Comparison of ENCODE assay signal across 1 cellular context in the genomic region with DNA sequence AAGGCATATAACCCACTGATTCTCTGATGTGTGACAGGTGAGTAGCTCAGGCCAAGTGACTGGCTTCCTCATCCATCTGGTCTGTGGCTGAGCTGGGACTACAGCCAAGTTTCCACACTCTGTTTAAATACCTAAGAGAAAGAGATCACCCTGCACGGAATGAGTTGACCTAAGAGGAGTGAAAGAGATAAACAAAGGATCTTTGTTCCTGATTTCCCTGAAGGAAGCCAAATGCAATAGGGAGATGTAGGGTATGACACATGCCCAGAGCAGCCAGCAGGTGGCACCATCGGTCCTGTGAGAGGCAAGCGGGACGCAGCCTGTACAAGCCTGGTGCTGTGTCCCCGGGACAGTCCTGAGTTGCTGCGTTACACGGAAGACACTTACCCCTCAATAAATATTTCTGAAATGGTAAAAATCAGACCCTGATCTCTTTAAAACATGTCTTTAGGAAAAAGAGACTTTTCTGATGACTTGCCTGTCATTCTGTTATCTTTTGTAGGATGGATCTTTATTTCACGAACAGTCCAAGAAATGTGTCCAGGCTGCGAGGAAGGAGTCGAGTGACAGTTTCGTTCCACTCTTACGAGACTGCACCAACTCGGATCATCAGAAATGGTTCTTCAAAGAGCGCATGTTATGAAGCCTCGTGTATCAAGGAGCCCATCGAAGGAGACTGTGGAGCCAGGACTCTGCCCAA.
TF ChIP-seq lines count a peak whose summit lies in the region.

No MANE protein-coding gene starts in this region.

TF ChIP-seq in K562, 482 proteins besides CTCF, POLR2A, EP300 and RAD21 (continued from another document and continues in another):
- TF ChIP-seq YY1 (IDR thresholded peaks at IDR 0.05; ENCODE audit: borderline replicate concordance in 1 of 3, control insufficient read depth in 1 of 3, extremely low read depth in 1 of 3, insufficient read depth in 3 of 3, insufficient read length in 1 of 3, insufficient replicate concordance in 2 of 3, low read depth in 1 of 3, low read length in 2 of 3), result peak in 1 of 3 experiments; percentile 16
- TF ChIP-seq GATA2 (CRISPR knock-in tag; IDR thresholded peaks at IDR 0.05), result no peak
- TF ChIP-seq, protein P1, sequence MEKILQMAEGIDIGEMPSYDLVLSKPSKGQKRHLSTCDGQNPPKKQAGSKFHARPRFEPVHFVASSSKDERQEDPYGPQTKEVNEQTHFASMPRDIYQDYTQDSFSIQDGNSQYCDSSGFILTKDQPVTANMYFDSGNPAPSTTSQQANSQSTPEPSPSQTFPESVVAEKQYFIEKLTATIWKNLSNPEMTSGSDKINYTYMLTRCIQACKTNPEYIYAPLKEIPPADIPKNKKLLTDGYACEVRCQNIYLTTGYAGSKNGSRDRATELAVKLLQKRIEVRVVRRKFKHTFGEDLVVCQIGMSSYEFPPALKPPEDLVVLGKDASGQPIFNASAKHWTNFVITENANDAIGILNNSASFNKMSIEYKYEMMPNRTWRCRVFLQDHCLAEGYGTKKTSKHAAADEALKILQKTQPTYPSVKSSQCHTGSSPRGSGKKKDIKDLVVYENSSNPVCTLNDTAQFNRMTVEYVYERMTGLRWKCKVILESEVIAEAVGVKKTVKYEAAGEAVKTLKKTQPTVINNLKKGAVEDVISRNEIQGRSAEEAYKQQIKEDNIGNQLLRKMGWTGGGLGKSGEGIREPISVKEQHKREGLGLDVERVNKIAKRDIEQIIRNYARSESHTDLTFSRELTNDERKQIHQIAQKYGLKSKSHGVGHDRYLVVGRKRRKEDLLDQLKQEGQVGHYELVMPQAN (IDR thresholded peaks at IDR 0.05; ENCODE audit: borderline replicate concordance), result no peak
- TF ChIP-seq, protein P2, sequence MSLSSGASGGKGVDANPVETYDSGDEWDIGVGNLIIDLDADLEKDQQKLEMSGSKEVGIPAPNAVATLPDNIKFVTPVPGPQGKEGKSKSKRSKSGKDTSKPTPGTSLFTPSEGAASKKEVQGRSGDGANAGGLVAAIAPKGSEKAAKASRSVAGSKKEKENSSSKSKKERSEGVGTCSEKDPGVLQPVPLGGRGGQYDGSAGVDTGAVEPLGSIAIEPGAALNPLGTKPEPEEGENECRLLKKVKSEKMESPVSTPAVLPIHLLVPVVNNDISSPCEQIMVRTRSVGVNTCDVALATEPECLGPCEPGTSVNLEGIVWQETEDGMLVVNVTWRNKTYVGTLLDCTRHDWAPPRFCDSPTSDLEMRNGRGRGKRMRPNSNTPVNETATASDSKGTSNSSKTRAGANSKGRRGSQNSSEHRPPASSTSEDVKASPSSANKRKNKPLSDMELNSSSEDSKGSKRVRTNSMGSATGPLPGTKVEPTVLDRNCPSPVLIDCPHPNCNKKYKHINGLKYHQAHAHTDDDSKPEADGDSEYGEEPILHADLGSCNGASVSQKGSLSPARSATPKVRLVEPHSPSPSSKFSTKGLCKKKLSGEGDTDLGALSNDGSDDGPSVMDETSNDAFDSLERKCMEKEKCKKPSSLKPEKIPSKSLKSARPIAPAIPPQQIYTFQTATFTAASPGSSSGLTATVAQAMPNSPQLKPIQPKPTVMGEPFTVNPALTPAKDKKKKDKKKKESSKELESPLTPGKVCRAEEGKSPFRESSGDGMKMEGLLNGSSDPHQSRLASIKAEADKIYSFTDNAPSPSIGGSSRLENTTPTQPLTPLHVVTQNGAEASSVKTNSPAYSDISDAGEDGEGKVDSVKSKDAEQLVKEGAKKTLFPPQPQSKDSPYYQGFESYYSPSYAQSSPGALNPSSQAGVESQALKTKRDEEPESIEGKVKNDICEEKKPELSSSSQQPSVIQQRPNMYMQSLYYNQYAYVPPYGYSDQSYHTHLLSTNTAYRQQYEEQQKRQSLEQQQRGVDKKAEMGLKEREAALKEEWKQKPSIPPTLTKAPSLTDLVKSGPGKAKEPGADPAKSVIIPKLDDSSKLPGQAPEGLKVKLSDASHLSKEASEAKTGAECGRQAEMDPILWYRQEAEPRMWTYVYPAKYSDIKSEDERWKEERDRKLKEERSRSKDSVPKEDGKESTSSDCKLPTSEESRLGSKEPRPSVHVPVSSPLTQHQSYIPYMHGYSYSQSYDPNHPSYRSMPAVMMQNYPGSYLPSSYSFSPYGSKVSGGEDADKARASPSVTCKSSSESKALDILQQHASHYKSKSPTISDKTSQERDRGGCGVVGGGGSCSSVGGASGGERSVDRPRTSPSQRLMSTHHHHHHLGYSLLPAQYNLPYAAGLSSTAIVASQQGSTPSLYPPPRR (CRISPR knock-in tag; IDR thresholded peaks at IDR 0.05; ENCODE audit: borderline replicate concordance), result no peak
- no peak for TF ChIP-seq MTF1 (CRISPR knock-in tag; IDR thresholded peaks at IDR 0.05; ENCODE audit: borderline replicate concordance)
- TF ChIP-seq SMARCE1 (IDR thresholded peaks at IDR 0.05), result no peak; the same call in 1 of the 2 replicates
- TF ChIP-seq, protein P3, sequence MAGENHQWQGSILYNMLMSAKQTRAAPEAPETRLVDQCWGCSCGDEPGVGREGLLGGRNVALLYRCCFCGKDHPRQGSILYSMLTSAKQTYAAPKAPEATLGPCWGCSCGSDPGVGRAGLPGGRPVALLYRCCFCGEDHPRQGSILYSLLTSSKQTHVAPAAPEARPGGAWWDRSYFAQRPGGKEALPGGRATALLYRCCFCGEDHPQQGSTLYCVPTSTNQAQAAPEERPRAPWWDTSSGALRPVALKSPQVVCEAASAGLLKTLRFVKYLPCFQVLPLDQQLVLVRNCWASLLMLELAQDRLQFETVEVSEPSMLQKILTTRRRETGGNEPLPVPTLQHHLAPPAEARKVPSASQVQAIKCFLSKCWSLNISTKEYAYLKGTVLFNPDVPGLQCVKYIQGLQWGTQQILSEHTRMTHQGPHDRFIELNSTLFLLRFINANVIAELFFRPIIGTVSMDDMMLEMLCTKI (IDR thresholded peaks at IDR 0.05; ENCODE audit: partially characterized antibody), result no peak
- TF ChIP-seq, protein P4, sequence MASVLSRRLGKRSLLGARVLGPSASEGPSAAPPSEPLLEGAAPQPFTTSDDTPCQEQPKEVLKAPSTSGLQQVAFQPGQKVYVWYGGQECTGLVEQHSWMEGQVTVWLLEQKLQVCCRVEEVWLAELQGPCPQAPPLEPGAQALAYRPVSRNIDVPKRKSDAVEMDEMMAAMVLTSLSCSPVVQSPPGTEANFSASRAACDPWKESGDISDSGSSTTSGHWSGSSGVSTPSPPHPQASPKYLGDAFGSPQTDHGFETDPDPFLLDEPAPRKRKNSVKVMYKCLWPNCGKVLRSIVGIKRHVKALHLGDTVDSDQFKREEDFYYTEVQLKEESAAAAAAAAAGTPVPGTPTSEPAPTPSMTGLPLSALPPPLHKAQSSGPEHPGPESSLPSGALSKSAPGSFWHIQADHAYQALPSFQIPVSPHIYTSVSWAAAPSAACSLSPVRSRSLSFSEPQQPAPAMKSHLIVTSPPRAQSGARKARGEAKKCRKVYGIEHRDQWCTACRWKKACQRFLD (CRISPR knock-in tag; IDR thresholded peaks at IDR 0.05), result 0 out of 2 replicates have a peak, but pooled peaks have one; percentile 30
- TF ChIP-seq, protein P5, sequence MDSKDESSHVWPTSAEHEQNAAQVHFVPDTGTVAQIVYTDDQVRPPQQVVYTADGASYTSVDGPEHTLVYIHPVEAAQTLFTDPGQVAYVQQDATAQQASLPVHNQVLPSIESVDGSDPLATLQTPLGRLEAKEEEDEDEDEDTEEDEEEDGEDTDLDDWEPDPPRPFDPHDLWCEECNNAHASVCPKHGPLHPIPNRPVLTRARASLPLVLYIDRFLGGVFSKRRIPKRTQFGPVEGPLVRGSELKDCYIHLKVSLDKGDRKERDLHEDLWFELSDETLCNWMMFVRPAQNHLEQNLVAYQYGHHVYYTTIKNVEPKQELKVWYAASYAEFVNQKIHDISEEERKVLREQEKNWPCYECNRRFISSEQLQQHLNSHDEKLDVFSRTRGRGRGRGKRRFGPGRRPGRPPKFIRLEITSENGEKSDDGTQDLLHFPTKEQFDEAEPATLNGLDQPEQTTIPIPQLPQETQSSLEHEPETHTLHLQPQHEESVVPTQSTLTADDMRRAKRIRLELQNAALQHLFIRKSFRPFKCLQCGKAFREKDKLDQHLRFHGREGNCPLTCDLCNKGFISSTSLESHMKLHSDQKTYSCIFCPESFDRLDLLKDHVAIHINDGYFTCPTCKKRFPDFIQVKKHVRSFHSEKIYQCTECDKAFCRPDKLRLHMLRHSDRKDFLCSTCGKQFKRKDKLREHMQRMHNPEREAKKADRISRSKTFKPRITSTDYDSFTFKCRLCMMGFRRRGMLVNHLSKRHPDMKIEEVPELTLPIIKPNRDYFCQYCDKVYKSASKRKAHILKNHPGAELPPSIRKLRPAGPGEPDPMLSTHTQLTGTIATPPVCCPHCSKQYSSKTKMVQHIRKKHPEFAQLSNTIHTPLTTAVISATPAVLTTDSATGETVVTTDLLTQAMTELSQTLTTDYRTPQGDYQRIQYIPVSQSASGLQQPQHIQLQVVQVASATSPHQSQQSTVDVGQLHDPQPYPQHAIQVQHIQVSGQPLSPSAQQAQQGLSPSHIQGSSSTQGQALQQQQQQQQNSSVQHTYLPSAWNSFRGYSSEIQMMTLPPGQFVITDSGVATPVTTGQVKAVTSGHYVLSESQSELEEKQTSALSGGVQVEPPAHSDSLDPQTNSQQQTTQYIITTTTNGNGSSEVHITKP (IDR thresholded peaks at IDR 0.05; ENCODE audit: partially characterized antibody), result peak; percentile 58
- TF ChIP-seq LARP7 (IDR thresholded peaks at IDR 0.05), result no peak
- TF ChIP-seq ZNF121 (CRISPR knock-in tag; conservative IDR thresholded peaks at IDR 0.05), result no peak
- no peak for TF ChIP-seq ESRRB (CRISPR knock-in tag; IDR thresholded peaks at IDR 0.05; ENCODE audit: borderline replicate concordance)
- no peak for TF ChIP-seq ZNF3 (CRISPR knock-in tag; IDR thresholded peaks at IDR 0.05)
- no peak for TF ChIP-seq SRSF1 (IDR thresholded peaks at IDR 0.05; ENCODE audit: low read depth, low read length)
- no peak for TF ChIP-seq EGR1 (conservative IDR thresholded peaks at IDR 0.05)
- TF ChIP-seq ILF3 (IDR thresholded peaks at IDR 0.05; ENCODE audit: borderline replicate concordance), result no peak
- TF ChIP-seq, protein P6, sequence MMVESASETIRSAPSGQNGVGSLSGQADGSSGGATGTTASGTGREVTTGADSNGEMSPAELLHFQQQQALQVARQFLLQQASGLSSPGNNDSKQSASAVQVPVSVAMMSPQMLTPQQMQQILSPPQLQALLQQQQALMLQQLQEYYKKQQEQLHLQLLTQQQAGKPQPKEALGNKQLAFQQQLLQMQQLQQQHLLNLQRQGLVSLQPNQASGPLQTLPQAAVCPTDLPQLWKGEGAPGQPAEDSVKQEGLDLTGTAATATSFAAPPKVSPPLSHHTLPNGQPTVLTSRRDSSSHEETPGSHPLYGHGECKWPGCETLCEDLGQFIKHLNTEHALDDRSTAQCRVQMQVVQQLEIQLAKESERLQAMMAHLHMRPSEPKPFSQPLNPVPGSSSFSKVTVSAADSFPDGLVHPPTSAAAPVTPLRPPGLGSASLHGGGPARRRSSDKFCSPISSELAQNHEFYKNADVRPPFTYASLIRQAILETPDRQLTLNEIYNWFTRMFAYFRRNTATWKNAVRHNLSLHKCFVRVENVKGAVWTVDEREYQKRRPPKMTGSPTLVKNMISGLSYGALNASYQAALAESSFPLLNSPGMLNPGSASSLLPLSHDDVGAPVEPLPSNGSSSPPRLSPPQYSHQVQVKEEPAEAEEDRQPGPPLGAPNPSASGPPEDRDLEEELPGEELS (CRISPR knock-in tag; IDR thresholded peaks at IDR 0.05; ENCODE audit: borderline replicate concordance), result no peak
- TF ChIP-seq GTF2A2 (tag; IDR thresholded peaks at IDR 0.05), result no peak
- TF ChIP-seq RHOXF2B (CRISPR knock-in tag; conservative IDR thresholded peaks at IDR 0.05), result no peak
- TF ChIP-seq NCOA2 (IDR thresholded peaks at IDR 0.05; ENCODE audit: partially characterized antibody in 2 of 2), result no peak
- TF ChIP-seq KAT8 (IDR thresholded peaks at IDR 0.05; ENCODE audit: low read depth), result no peak
- TF ChIP-seq SAP30 (IDR thresholded peaks at IDR 0.05; ENCODE audit: borderline replicate concordance, insufficient read depth, low read depth, low read length, poor library complexity, severe bottlenecking), result no peak
- TF ChIP-seq TBL1XR1 (IDR thresholded peaks at IDR 0.05; ENCODE audit: low read length in 2 of 2), result 0 out of 4 replicates have a peak, but pooled peaks of 1 of the 2 experiments have one; percentile 20
- TF ChIP-seq, protein P7, sequence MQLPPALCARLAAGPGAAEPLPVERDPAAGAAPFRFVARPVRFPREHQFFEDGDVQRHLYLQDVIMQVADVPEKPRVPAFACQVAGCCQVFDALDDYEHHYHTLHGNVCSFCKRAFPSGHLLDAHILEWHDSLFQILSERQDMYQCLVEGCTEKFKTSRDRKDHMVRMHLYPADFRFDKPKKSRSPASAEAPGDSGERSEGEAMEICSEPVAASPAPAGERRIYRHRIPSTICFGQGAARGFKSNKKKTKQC (CRISPR knock-in tag; IDR thresholded peaks at IDR 0.05), result no peak
- TF ChIP-seq, protein P8, sequence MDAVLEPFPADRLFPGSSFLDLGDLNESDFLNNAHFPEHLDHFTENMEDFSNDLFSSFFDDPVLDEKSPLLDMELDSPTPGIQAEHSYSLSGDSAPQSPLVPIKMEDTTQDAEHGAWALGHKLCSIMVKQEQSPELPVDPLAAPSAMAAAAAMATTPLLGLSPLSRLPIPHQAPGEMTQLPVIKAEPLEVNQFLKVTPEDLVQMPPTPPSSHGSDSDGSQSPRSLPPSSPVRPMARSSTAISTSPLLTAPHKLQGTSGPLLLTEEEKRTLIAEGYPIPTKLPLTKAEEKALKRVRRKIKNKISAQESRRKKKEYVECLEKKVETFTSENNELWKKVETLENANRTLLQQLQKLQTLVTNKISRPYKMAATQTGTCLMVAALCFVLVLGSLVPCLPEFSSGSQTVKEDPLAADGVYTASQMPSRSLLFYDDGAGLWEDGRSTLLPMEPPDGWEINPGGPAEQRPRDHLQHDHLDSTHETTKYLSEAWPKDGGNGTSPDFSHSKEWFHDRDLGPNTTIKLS (IDR thresholded peaks at IDR 0.05; ENCODE audit: borderline replicate concordance, low read depth), result no peak
- TF ChIP-seq ZNF444 (CRISPR knock-in tag; IDR thresholded peaks at IDR 0.05), result no peak
- no peak for TF ChIP-seq ZSCAN32 (CRISPR knock-in tag; IDR thresholded peaks at IDR 0.05)
- no peak for TF ChIP-seq ZNF324 (CRISPR knock-in tag; IDR thresholded peaks at IDR 0.05)
- no peak for TF ChIP-seq ZNF696 (CRISPR knock-in tag; conservative IDR thresholded peaks at IDR 0.05)
- no peak for TF ChIP-seq ZNF589 (CRISPR knock-in tag; IDR thresholded peaks at IDR 0.05; ENCODE audit: low read depth)
- no peak for TF ChIP-seq MCM2 (IDR thresholded peaks at IDR 0.05; ENCODE audit: low read depth)
- TF ChIP-seq RBM25 (IDR thresholded peaks at IDR 0.05; ENCODE audit: low read depth, low read length, severe bottlenecking), result no peak
- TF ChIP-seq, protein P9, sequence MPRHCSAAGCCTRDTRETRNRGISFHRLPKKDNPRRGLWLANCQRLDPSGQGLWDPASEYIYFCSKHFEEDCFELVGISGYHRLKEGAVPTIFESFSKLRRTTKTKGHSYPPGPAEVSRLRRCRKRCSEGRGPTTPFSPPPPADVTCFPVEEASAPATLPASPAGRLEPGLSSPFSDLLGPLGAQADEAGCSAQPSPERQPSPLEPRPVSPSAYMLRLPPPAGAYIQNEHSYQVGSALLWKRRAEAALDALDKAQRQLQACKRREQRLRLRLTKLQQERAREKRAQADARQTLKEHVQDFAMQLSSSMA (CRISPR knock-in tag; IDR thresholded peaks at IDR 0.05), result no peak
- no peak for TF ChIP-seq RFX5 (IDR thresholded peaks at IDR 0.05; ENCODE audit: low read depth, low read length)
- no peak for TF ChIP-seq CCNT2 (IDR thresholded peaks at IDR 0.05; ENCODE audit: borderline replicate concordance, extremely low read depth, insufficient read length, low read depth, low read length)
- no peak for TF ChIP-seq CBX8 (IDR thresholded peaks at IDR 0.05; ENCODE audit: borderline replicate concordance, extremely low read depth, low read depth, low read length, poor library complexity, severe bottlenecking)
- no peak for TF ChIP-seq MEF2A (IDR thresholded peaks at IDR 0.05; ENCODE audit: control insufficient read depth, low read depth, low read length)
